ENCODE assay signal across 1 cellular context in genomic region chr19:45076029-45076850, GRCh38.
A peak's percentile ranks its signal among the peaks of the same experiment; 100 is the strongest.
TF ChIP-seq lines count a peak whose summit lies in the region.

ZNF296 (minus strand) TSS chr19:45076478; CDS start chr19:45076373, 105 bp downstream.

TF ChIP-seq in K562, 482 proteins besides CTCF, POLR2A, EP300 and RAD21 (continued from another document and continues in another):
- TF ChIP-seq ZBTB11 (CRISPR knock-in tag; IDR thresholded peaks at IDR 0.05), result peak in 1 of 3 experiments; percentile 71; a peak in 1 of 6 replicates
- TF ChIP-seq ZNF407 (IDR thresholded peaks at IDR 0.05; ENCODE audit: low read depth), result no peak
- no peak for TF ChIP-seq LARP7 (IDR thresholded peaks at IDR 0.05)
- no peak for TF ChIP-seq CHCHD3 (CRISPR knock-in tag; IDR thresholded peaks at IDR 0.05)
- no peak for TF ChIP-seq MAFF (IDR thresholded peaks at IDR 0.05; ENCODE audit: low read length)
- TF ChIP-seq HDAC8 (tag; IDR thresholded peaks at IDR 0.05), result peak; percentile 63; the same call in 1 of the 2 replicates
- no peak for TF ChIP-seq ZBTB1 (CRISPR knock-in tag; IDR thresholded peaks at IDR 0.05; ENCODE audit: borderline replicate concordance, low read depth)
- no peak for TF ChIP-seq MCM7 (IDR thresholded peaks at IDR 0.05)
- no peak for TF ChIP-seq CSDE1 (IDR thresholded peaks at IDR 0.05)
- no peak for TF ChIP-seq SRSF9 (IDR thresholded peaks at IDR 0.05; ENCODE audit: borderline replicate concordance, low read depth, low read length)
- no peak for TF ChIP-seq XRCC4 (IDR thresholded peaks at IDR 0.05; ENCODE audit: extremely low read depth, insufficient read depth, insufficient read length)
- TF ChIP-seq NBN (IDR thresholded peaks at IDR 0.05; ENCODE audit: low read depth), result no peak
- no peak for TF ChIP-seq CEBPZ (IDR thresholded peaks at IDR 0.05; ENCODE audit: borderline replicate concordance, low read depth, low read length)
- no peak for TF ChIP-seq ZNF3 (CRISPR knock-in tag; IDR thresholded peaks at IDR 0.05)
- TF ChIP-seq CC2D1A (IDR thresholded peaks at IDR 0.05), result no peak
- TF ChIP-seq EZH2 (IDR thresholded peaks at IDR 0.05; ENCODE audit: borderline replicate concordance, low read depth, low read length), result no peak
- no peak for TF ChIP-seq ZNF280A (IDR thresholded peaks at IDR 0.05; ENCODE audit: low read depth, partially characterized antibody)
- TF ChIP-seq ZEB2 (IDR thresholded peaks at IDR 0.05), result peak; percentile 37; the same call in 1 of the 2 replicates
- TF ChIP-seq MTA1 (IDR thresholded peaks at IDR 0.05; ENCODE audit: borderline replicate concordance), result no peak
- TF ChIP-seq ZNF436 (CRISPR knock-in tag; IDR thresholded peaks at IDR 0.05), result no peak
- TF ChIP-seq IRF9 (tag; IDR thresholded peaks at IDR 0.05), result no peak
- TF ChIP-seq TEAD1 (CRISPR knock-in tag; IDR thresholded peaks at IDR 0.05), result no peak
- no peak for TF ChIP-seq PTBP1 (IDR thresholded peaks at IDR 0.05; ENCODE audit: low read depth, low read length)
- TF ChIP-seq SIN3B (IDR thresholded peaks at IDR 0.05; ENCODE audit: low read depth), result 0 out of 2 replicates have a peak, but pooled peaks have one; percentile 32
- no peak for TF ChIP-seq EHMT2 (IDR thresholded peaks at IDR 0.05)
- TF ChIP-seq MBD1 (CRISPR knock-in tag; IDR thresholded peaks at IDR 0.05), result no peak
- TF ChIP-seq CBFA2T3 (IDR thresholded peaks at IDR 0.05), result no peak
